ENCODE assay signal across 13 cellular contexts in genomic region chr16:88469615-88470395, GRCh38. TPM values are rescaled to one million over a fixed set of nuclear protein-coding genes. Genes with fewer than 3 reads are reported as not detected.
DNase-seq lines count a peak whose midpoint lies in the region; ATAC-seq, FAIRE-seq and TF ChIP-seq lines count a peak whose summit lies in the region.
"Had no signal": no experiment of that assay in that cellular context is flagged by ENCODE, and none has a peak within 500 bp of the region (broad histone marks: within the 10 kb centered on the region; RNA-seq: fewer than 3 reads in every experiment).

No MANE protein-coding gene starts in this region.

- no peak for TF ChIP-seq CTCF in psoas muscle (IDR thresholded peaks at IDR 0.05)

- DNase-seq in GM12891 (ENCODE audit: insufficient read length, low spot score) (no peak), NCI-H526 treated with DMSO at 0.1 percent for 48 hours (lab: John Stamatoyannopoulos, UW) (no peak), ACHN (no peak), psoas muscle (no peak)
- peak; percentile 56 for DNase-seq in activated CD4-positive, alpha-beta T cell treated with anti-CD3 and anti-CD28 coated beads for 48 hours
- peak; percentile 28 for DNase-seq in stimulated activated CD4-positive, alpha-beta T cell treated with anti-CD3 and anti-CD28 coated beads, Interleukin-4, amount 100 ng/mL, for 1 hour
- DNase-seq: body of pancreas, endodermal cell had no signal

- no peaks in the 10 kb centered on the region for H3K27me3 Mint-ChIP-seq in activated naive CD4-positive, alpha-beta T cell treated with anti-CD3 and anti-CD28 coated beads, Interleukin-2, amount 50 U/mL, for 24 hours

- H3K36me3 Mint-ChIP-seq in activated naive CD4-positive, alpha-beta T cell treated with anti-CD3 and anti-CD28 coated beads, Interleukin-2, amount 50 U/mL, for 24 hours: no peaks in the 10 kb centered on the region

- in situ Hi-C loops in ACHN (cut with HindIII; ENCODE audit: low pct_ligation_motif_present, low pct_unique_long_range_greater_than_20kb, low sequenced_read_pairs): no loop called here

- ATAC-seq in psoas muscle (no peak), HG02884 (IDR thresholded peaks at IDR 0.05; ENCODE audit: unreplicated experiment) (no peak)
- ATAC-seq: body of pancreas, gastroesophageal sphincter had no signal

- no peak overlapping the region for H3K4me3 ChIP-seq in psoas muscle
- H3K4me3 ChIP-seq: body of pancreas, gastroesophageal sphincter had no signal

- TF ChIP-seq POLR2A in GM12891 (IDR thresholded peaks at IDR 0.05; ENCODE audit: low read depth, low read length): no peak

- H3K9me3 ChIP-seq in psoas muscle: no peaks in the 10 kb centered on the region
- H3K9me3 ChIP-seq: body of pancreas, gastroesophageal sphincter had no signal

- peak overlapping the region; percentile 82 for H3K27ac Mint-ChIP-seq in activated naive CD4-positive, alpha-beta T cell treated with anti-CD3 and anti-CD28 coated beads, Interleukin-2, amount 50 U/mL, for 24 hours
- H3K27ac Mint-ChIP-seq: endodermal cell had no signal

- intact Hi-C loops in psoas muscle (cut with DNase I): no loop called here

- H3K4me1 ChIP-seq in psoas muscle: no peaks in the 10 kb centered on the region

- peak overlapping the region; percentile 52 for H3K4me3 Mint-ChIP-seq in activated naive CD4-positive, alpha-beta T cell treated with anti-CD3 and anti-CD28 coated beads, Interleukin-2, amount 50 U/mL, for 24 hours
- H3K4me3 Mint-ChIP-seq: endodermal cell had no signal

- H3K4me1 Mint-ChIP-seq in activated naive CD4-positive, alpha-beta T cell treated with anti-CD3 and anti-CD28 coated beads, Interleukin-2, amount 50 U/mL, for 24 hours: peaks cover 59% of the 10 kb centered on the region

- peak; percentile 52 for FAIRE-seq in GM12891 (lab: Jason Lieb, UNC)
- FAIRE-seq: H1, islet of Langerhans had no signal

- peaks cover 0 to 15% (median 0%) of the 10 kb centered on the region in 3 donors for H3K27me3 ChIP-seq in psoas muscle (ENCODE audit: insufficient read depth in 3 of 3, low read length in 2 of 3)
- H3K27me3 ChIP-seq: body of pancreas had no signal

- H3K27ac ChIP-seq in psoas muscle: no peak overlapping the region
- H3K27ac ChIP-seq: body of pancreas, gastroesophageal sphincter had no signal

- H3K9me3 Mint-ChIP-seq in activated naive CD4-positive, alpha-beta T cell treated with anti-CD3 and anti-CD28 coated beads, Interleukin-2, amount 50 U/mL, for 24 hours: no peaks in the 10 kb centered on the region
- H3K9me3 Mint-ChIP-seq: endodermal cell had no signal

- WGBS in psoas muscle, 3 donors: 66 to 74% (median 67%) methylated on average over 17 to 19 of the region's 19 CpGs

- H3K36me3 ChIP-seq in psoas muscle (ENCODE audit: insufficient read depth in 1 of 2, low read depth in 1 of 2): no peaks in the 10 kb centered on the region
- H3K36me3 ChIP-seq: gastroesophageal sphincter had no signal

TF ChIP-seq in GM12891, 5 proteins besides CTCF, POLR2A, EP300 and RAD21:
- TF ChIP-seq PAX5 (IDR thresholded peaks at IDR 0.05; ENCODE audit: insufficient read depth, low read length, severe bottlenecking): no peak
- no peak for TF ChIP-seq TAF1 (IDR thresholded peaks at IDR 0.05; ENCODE audit: low read depth, low read length)
- TF ChIP-seq POLR2AphosphoS5 (IDR thresholded peaks at IDR 0.05; ENCODE audit: low read depth, low read length): no peak
- no peak for TF ChIP-seq SPI1 (IDR thresholded peaks at IDR 0.05; ENCODE audit: low read depth, low read length)
- TF ChIP-seq POU2F2 (IDR thresholded peaks at IDR 0.05; ENCODE audit: low read depth, low read length): no peak

RNA-seq across cellular contexts. Expression of gene ZFPM1, which starts 16.7 kb away (rescaled TPM):
- polyA plus RNA-seq in GM12891 (2012; ENCODE audit: low read depth, missing spikeins): 0.87 TPM
- total RNA-seq in psoas muscle: 1 to 10 TPM; 2.3 to 2.9 (median 2.6) TPM
- polyA plus RNA-seq in psoas muscle: 1 to 10 TPM in 1 of 3 donors, under 1 TPM in 2; 0.43 to 1.4 (median 0.56) TPM

Comparison
In these comparisons a context has a peak if more than half of its experiments do, and no peak if none do; other contexts are left out.
1. DNase-seq: peak in activated CD4-positive, alpha-beta T cell treated with anti-CD3 and anti-CD28 coated beads for 48 hours (single experiment) and stimulated activated CD4-positive, alpha-beta T cell treated with anti-CD3 and anti-CD28 coated beads, Interleukin-4, amount 100 ng/mL, for 1 hour (single experiment); none in GM12891 (single experiment), NCI-H526 treated with DMSO at 0.1 percent for 48 hours (single experiment), ACHN (single experiment) and psoas muscle (0 of 2).